ENCODE assay signal across 1 cellular context in genomic region chr5:95826949-95827595, GRCh38.
TF ChIP-seq lines count a peak whose summit lies in the region.

No MANE protein-coding gene starts in this region.

TF ChIP-seq in HepG2, 621 proteins besides CTCF, POLR2A, EP300 and RAD21 (continued from another document and continues in another):
- no peak for TF ChIP-seq ZNF276 (CRISPR knock-in tag; IDR thresholded peaks at IDR 0.05; ENCODE audit: low read depth)
- no peak for TF ChIP-seq ARNT (IDR thresholded peaks at IDR 0.05)
- TF ChIP-seq ZNF614 (CRISPR knock-in tag; IDR thresholded peaks at IDR 0.05; ENCODE audit: borderline replicate concordance) = peak; percentile 41; the same call in 1 of the 2 replicates
- TF ChIP-seq MLLT10 (CRISPR knock-in tag; IDR thresholded peaks at IDR 0.05) = no peak
- TF ChIP-seq THAP9 (CRISPR knock-in tag; IDR thresholded peaks at IDR 0.05; ENCODE audit: borderline replicate concordance) = no peak
- TF ChIP-seq CCAR2 (optimal IDR thresholded peaks at IDR 0.05; ENCODE audit: low read depth, low read length) = no peak
- TF ChIP-seq ZNF329 (CRISPR knock-in tag; IDR thresholded peaks at IDR 0.05; ENCODE audit: low read depth) = no peak
- no peak for TF ChIP-seq NFE2 (CRISPR knock-in tag; IDR thresholded peaks at IDR 0.05)
- TF ChIP-seq MXD1 (CRISPR knock-in tag; IDR thresholded peaks at IDR 0.05) = no peak
- no peak for TF ChIP-seq KAT7 (CRISPR knock-in tag; IDR thresholded peaks at IDR 0.05; ENCODE audit: borderline replicate concordance)
- TF ChIP-seq ZNF577 (CRISPR knock-in tag; IDR thresholded peaks at IDR 0.05; ENCODE audit: borderline replicate concordance, low read depth) = no peak
- TF ChIP-seq ARNT2 (CRISPR knock-in tag; IDR thresholded peaks at IDR 0.05; ENCODE audit: low read depth) = peak; percentile 68; the same call in 1 of the 2 replicates
- peak; percentile 70; the same call in 1 of the 2 replicates for TF ChIP-seq ZNF280D (CRISPR knock-in tag; IDR thresholded peaks at IDR 0.05)
- no peak for TF ChIP-seq AKNA (CRISPR knock-in tag; IDR thresholded peaks at IDR 0.05; ENCODE audit: borderline replicate concordance)
- TF ChIP-seq KMT2B (CRISPR knock-in tag; IDR thresholded peaks at IDR 0.05) = peak; percentile 40; the same call in 1 of the 2 replicates
- no peak for TF ChIP-seq GLI4 (CRISPR knock-in tag; IDR thresholded peaks at IDR 0.05; ENCODE audit: borderline replicate concordance)
- TF ChIP-seq MYNN (CRISPR knock-in tag; IDR thresholded peaks at IDR 0.05; ENCODE audit: low read depth) = no peak
- no peak for TF ChIP-seq ZIK1 (CRISPR knock-in tag; IDR thresholded peaks at IDR 0.05; ENCODE audit: borderline replicate concordance, low read depth)
- TF ChIP-seq ZBTB10 (CRISPR knock-in tag; IDR thresholded peaks at IDR 0.05; ENCODE audit: borderline replicate concordance) = peak; percentile 49; the same call in 1 of the 2 replicates
- no peak for TF ChIP-seq SRSF4 (IDR thresholded peaks at IDR 0.05; ENCODE audit: low read depth, low read length, poor library complexity, severe bottlenecking)
- TF ChIP-seq ARHGAP35 (CRISPR knock-in tag; IDR thresholded peaks at IDR 0.05; ENCODE audit: borderline replicate concordance) = no peak
- no peak for TF ChIP-seq SMAD1 (CRISPR knock-in tag; IDR thresholded peaks at IDR 0.05; ENCODE audit: borderline replicate concordance, low read depth)
- TF ChIP-seq DNMT1 (CRISPR knock-in tag; IDR thresholded peaks at IDR 0.05) = no peak
- no peak for TF ChIP-seq ZNF563 (CRISPR knock-in tag; IDR thresholded peaks at IDR 0.05)
- TF ChIP-seq KAT2B (IDR thresholded peaks at IDR 0.05; ENCODE audit: borderline replicate concordance, low read depth, low read length) = no peak
- TF ChIP-seq ZNF720 (CRISPR knock-in tag; IDR thresholded peaks at IDR 0.05) = no peak
- TF ChIP-seq SMYD3 (CRISPR knock-in tag; IDR thresholded peaks at IDR 0.05) = no peak
- TF ChIP-seq POLR2AphosphoS2 (IDR thresholded peaks at IDR 0.05; ENCODE audit: low read depth, low read length) = no peak
- no peak for TF ChIP-seq FOXO4 (CRISPR knock-in tag; conservative IDR thresholded peaks at IDR 0.05)
- no peak for TF ChIP-seq ZNF282 (IDR thresholded peaks at IDR 0.05; ENCODE audit: partially characterized antibody)
- TF ChIP-seq USF2 (IDR thresholded peaks at IDR 0.05; ENCODE audit: low read depth, low read length) = no peak
- no peak for TF ChIP-seq USF2 (CRISPR knock-in tag; IDR thresholded peaks at IDR 0.05; ENCODE audit: borderline replicate concordance)
- TF ChIP-seq ZC3H13 (CRISPR knock-in tag; IDR thresholded peaks at IDR 0.05) = no peak
- no peak for TF ChIP-seq HNRNPUL1 (IDR thresholded peaks at IDR 0.05; ENCODE audit: low read depth, low read length)
- no peak for TF ChIP-seq ZNF605 (CRISPR knock-in tag; IDR thresholded peaks at IDR 0.05)
- TF ChIP-seq ELK4 (CRISPR knock-in tag; IDR thresholded peaks at IDR 0.05; ENCODE audit: borderline replicate concordance) = no peak
- no peak for TF ChIP-seq HHEX (CRISPR knock-in tag; IDR thresholded peaks at IDR 0.05)
